Comparison of ENCODE assay signal across 8 cellular contexts in the genomic region with DNA sequence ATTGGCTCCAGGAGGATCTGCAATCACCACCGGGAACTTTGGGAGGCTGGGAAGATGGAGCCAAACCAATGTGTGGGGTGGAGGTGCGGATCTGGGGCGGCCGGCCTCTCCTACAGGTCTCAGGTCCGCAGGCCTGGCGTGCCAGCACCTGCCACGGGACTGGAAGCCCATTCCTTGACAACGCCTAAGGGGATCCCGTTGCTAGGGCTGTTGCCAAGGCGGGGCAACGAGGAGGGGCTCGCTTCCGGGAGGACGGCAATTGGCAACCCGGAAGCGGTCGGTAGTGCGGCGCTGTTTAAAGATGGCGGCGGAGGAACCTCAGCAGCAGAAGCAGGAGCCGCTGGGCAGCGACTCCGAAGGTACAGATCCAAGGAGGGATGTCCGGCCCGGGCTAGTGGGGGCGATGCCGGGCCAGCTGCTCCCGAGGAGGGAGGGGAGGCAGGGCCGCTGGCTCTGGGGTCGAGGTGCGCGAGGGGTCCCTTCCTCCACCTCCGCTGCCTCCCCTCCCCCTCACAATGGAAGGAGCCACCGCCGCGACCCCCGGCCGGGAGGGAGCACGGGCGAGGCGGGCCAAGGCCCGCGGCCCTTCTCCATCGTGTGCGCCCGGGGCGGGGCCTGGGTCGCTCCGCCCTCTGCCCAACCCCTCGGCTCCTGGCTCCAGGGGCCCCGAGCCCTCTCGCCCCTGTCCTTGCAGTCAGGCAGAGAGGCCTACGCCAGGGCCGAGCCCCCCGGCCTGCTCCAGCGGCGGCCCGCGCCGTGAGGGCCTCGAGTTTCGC. TPM values are rescaled to one million over a fixed set of nuclear protein-coding genes. Genes with fewer than 3 reads are reported as not detected.
DNase-seq lines count a peak whose midpoint lies in the region; ATAC-seq and TF ChIP-seq lines count a peak whose summit lies in the region.

A gene with protein sequence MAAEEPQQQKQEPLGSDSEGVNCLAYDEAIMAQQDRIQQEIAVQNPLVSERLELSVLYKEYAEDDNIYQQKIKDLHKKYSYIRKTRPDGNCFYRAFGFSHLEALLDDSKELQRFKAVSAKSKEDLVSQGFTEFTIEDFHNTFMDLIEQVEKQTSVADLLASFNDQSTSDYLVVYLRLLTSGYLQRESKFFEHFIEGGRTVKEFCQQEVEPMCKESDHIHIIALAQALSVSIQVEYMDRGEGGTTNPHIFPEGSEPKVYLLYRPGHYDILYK (plus strand): TSS at position 283 of the 776 bp plus-strand sequence. CDS start 19 bp downstream, at position 302.

- peak within 1 kb of the TSS; percentile 82 for H3K4me3 ChIP-seq in astrocyte of the cerebellum (ENCODE audit: low read depth, low read length)
- peak within 1 kb of the TSS; percentile 91 for H3K4me3 ChIP-seq in hepatocyte

- peaks cover 14% of the 10 kb centered on the region for H3K4me1 ChIP-seq in hepatocyte (ENCODE audit: insufficient read depth)

- peak; percentile 85 for TF ChIP-seq POLR2A in GM15510 (IDR thresholded peaks at IDR 0.05; ENCODE audit: borderline replicate concordance, extremely low read depth, insufficient read length)

- DNase-seq in NCI-H2029 (lab: John Stamatoyannopoulos, UW) (peak; percentile 89), T-helper 9 cell (peak; percentile 79), astrocyte of the cerebellum (ENCODE audit: low read depth) (peak; percentile 71), hepatocyte (ENCODE audit: low spot score) (peak; percentile 96), renal cortical epithelial cell (ENCODE audit: low read depth) (peak; percentile 86), cortex of kidney (lab: John Stamatoyannopoulos, UW) (no peak)

- TF ChIP-seq CTCF in astrocyte of the cerebellum (IDR thresholded peaks at IDR 0.05; ENCODE audit: low read depth, low read length, missing control alignments) (no peak), hepatocyte (IDR thresholded peaks at IDR 0.05; ENCODE audit: poor library complexity) (no peak)

- H2AFZ ChIP-seq in hepatocyte, result peak within 1 kb of the TSS; percentile 84

- H3K79me2 ChIP-seq in hepatocyte, result peaks cover 66% of the 10 kb centered on the region

- peak within 1 kb of the TSS; percentile 91 for H3K4me2 ChIP-seq in hepatocyte

- in situ Hi-C loops in astrocyte of the cerebellum (cut with HindIII; ENCODE audit: low sequenced_read_pairs), result no loop called here

- H3K27me3 ChIP-seq in hepatocyte, result no peaks in the 10 kb centered on the region

- H3K27ac ChIP-seq in hepatocyte, result peak within 1 kb of the TSS; percentile 97

- no peaks in the 10 kb centered on the region for H3K9me3 ChIP-seq in hepatocyte (ENCODE audit: low read depth)

- H3K9me2 ChIP-seq in hepatocyte (replicated peaks; ENCODE audit: insufficient read depth), result no peaks in the 10 kb centered on the region

- peaks cover 17% of the 10 kb centered on the region for H4K20me1 ChIP-seq in hepatocyte (ENCODE audit: insufficient read depth, poor library complexity, severe bottlenecking)

- peak; percentile 77 for ATAC-seq in HG02943 (IDR thresholded peaks at IDR 0.05; ENCODE audit: low read depth, unreplicated experiment)

- WGBS in hepatocyte (ENCODE audit: low lambda C conversion rate, missing lambda C conversion rate), result under 1% methylated on average over 36 of the region's 63 CpGs

- no peaks in the 10 kb centered on the region for H3K36me3 ChIP-seq in hepatocyte (replicated peaks; ENCODE audit: insufficient read depth, low read depth)

RNA-seq across cellular contexts. Expression of the gene that starts here (rescaled TPM):
- 49.9 and 55.9 TPM in 2 replicates for total RNA-seq in hepatocyte
- polyA plus RNA-seq in hepatocyte, result 152 and 196 TPM in 2 replicates
- 55.7 and 71.0 TPM in 2 replicates for total RNA-seq in renal cortical epithelial cell
